10 cellular contexts compared by ENCODE assay signal in the genomic region with DNA sequence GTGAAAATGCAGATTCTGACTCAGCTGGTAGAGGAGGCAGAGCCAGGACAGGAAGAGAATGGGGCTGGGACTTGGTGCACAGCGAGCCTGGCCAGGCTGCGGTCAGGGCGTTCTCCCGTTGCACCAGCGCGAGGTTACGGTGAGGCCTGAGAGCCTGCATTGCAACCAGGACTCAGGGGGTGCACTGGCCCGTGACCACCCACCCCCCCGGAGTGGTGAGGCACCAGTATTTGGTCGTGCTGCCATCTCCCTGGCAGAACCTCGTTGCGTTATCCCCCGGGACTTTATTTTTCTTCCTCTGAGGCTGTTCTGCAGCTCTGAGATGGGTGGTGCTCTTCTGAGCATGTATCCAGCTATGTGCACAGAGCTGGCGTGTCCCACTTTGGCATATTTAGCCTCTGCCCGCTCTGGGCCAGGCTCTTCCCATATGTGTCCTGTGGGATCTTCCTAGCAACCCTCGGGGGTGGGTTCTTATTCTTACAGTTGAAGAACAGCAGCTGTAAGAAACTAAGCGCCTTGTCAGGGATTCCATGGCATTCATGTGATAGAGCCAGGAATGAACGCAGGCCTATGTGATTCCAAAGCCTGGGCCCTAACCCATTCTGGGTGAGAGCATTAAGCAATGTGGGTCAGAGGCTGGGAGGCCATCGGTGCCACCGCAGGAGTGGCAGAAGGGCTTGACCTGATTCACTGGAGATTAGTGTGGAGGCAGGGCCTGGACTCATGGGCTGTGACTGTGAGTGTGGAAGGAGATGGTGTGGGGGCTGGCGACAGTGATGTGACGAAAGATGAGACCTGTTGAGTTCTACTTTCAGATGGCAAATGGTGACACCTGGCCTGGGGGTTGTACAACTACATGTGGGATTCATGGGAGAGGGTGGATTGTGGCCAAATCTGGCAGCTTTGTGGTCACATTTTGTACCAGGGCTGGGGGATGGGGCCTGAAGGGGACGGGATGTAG. TPM values are rescaled to one million over a fixed set of nuclear protein-coding genes. Genes with fewer than 3 reads are reported as not detected.
DNase-seq lines count a peak whose midpoint lies in the region; ATAC-seq and TF ChIP-seq lines count a peak whose summit lies in the region.
"Had no signal": no experiment of that assay in that cellular context is flagged by ENCODE, and none has a peak within 500 bp of the region (broad histone marks: within the 10 kb centered on the region; RNA-seq: fewer than 3 reads in every experiment).

No MANE protein-coding gene starts in this region.

- peaks cover 9% of the 10 kb centered on the region for H3F3A ChIP-seq in SK-N-SH (replicated peaks; ENCODE audit: insufficient read depth)

- peaks cover 15 to 29% of the 10 kb centered on the region in 2 experiments for H3K4me1 ChIP-seq in SK-N-SH (ENCODE audit: control insufficient read depth in 1 of 2, insufficient read depth in 2 of 2, low read depth in 1 of 2, low read length in 1 of 2)
- peaks cover 34 to 40% of the 10 kb centered on the region in 2 donors for H3K4me1 ChIP-seq in duodenal mucosa (ENCODE audit: control insufficient read depth in 1 of 2, insufficient read depth in 2 of 2, low read length in 2 of 2)
- H3K4me1 ChIP-seq in skeletal muscle tissue (ENCODE audit: control insufficient read depth in 3 of 3, insufficient read depth in 3 of 3, low read length in 3 of 3), result peaks cover 53 to 82% (median 72%) of the 10 kb centered on the region in 3 donors

- no peak overlapping the region for H2AFZ ChIP-seq in SK-N-SH (ENCODE audit: low read depth)

- peaks cover 0 to 6% of the 10 kb centered on the region in 2 experiments for H3K36me3 ChIP-seq in SK-N-SH (replicated peaks in 1 of 2; ENCODE audit: control insufficient read depth in 1 of 2, insufficient read depth in 2 of 2, low read length in 1 of 2)
- H3K36me3 ChIP-seq in duodenal mucosa (ENCODE audit: control insufficient read depth in 1 of 2, insufficient read depth in 2 of 2, low read length in 2 of 2), result peaks cover 0 to 12% of the 10 kb centered on the region in 2 donors
- peaks cover 2 to 6% (median 4%) of the 10 kb centered on the region in 3 donors for H3K36me3 ChIP-seq in skeletal muscle tissue (ENCODE audit: control insufficient read depth in 3 of 3, insufficient read depth in 3 of 3, low read length in 3 of 3)

- no peak for TF ChIP-seq CTCF in SK-N-SH (IDR thresholded peaks at IDR 0.05)

- H3K27ac ChIP-seq in SK-N-SH (ENCODE audit: low read depth in 2 of 2, low read length in 1 of 2) (no peak overlapping the region), duodenal mucosa (ENCODE audit: low read depth, low read length) (no peak overlapping the region), skeletal muscle tissue (ENCODE audit: low read depth, low read length) (peak overlapping the region; percentile 37)
- H3K27ac ChIP-seq: 22Rv1 had no signal

- CTCF ChIA-PET in SK-N-SH (lab: Yijun Ruan, JAX), result interaction anchor here (1.2 to 6.1 kb wide), 7 partner anchors 8 to 326 kb away, joined by 3 to 80 read pairs (median 4); a partner anchor contains a TSS

- no peak overlapping the region for H3K9ac ChIP-seq in SK-N-SH
- H3K9ac ChIP-seq in duodenal mucosa (ENCODE audit: low read depth in 1 of 2, low read length in 2 of 2), result no peak overlapping the region
- peak overlapping the region; percentile 24 to 98 (median 71) for H3K9ac ChIP-seq in skeletal muscle tissue (ENCODE audit: low read depth in 1 of 3, low read length in 3 of 3)

- H3K4me3 ChIP-seq in SK-N-SH (ENCODE audit: low read depth in 2 of 2, low read length in 1 of 2), result no peak overlapping the region
- peak overlapping the region; percentile 9 to 83 for H3K4me3 ChIP-seq in duodenal mucosa (ENCODE audit: low read depth in 1 of 2, low read length in 2 of 2)
- peak overlapping the region; percentile 24 to 56 (median 33) for H3K4me3 ChIP-seq in skeletal muscle tissue (ENCODE audit: low read length in 3 of 3)

- H3K9me3 ChIP-seq in SK-N-SH, result no peaks in the 10 kb centered on the region
- no peaks in the 10 kb centered on the region for H3K9me3 ChIP-seq in duodenal mucosa (ENCODE audit: control insufficient read depth in 1 of 2, low read length in 2 of 2)
- H3K9me3 ChIP-seq in skeletal muscle tissue (ENCODE audit: control insufficient read depth in 3 of 3, low read length in 3 of 3), result no peaks in the 10 kb centered on the region

- H3K79me2 ChIP-seq in SK-N-SH (ENCODE audit: insufficient read depth), result peaks cover 69% of the 10 kb centered on the region

- 96% methylated on average over 11 of the region's 23 CpGs for WGBS in SK-N-SH (ENCODE audit: low lambda C conversion rate)

- peaks cover 49% of the 10 kb centered on the region; the same call in 1 of the 2 replicates for H4K20me1 ChIP-seq in SK-N-SH (ENCODE audit: insufficient read depth)

- peak overlapping the region; percentile 99; the same call in 1 of the 2 replicates for H3K4me2 ChIP-seq in SK-N-SH

- no peak for ATAC-seq in SK-N-SH treated with all-trans-retinoic acid at 6 μM for 48 hours
- ATAC-seq in HG03342 (IDR thresholded peaks at IDR 0.05; ENCODE audit: unreplicated experiment), result peak; percentile 25

- TF ChIP-seq RAD21 in SK-N-SH (IDR thresholded peaks at IDR 0.05; ENCODE audit: low read length), result no peak

- no peak for DNase-seq in SK-N-SH
- DNase-seq in NCI-H1092 (lab: John Stamatoyannopoulos, UW), result no peak
- no peak for DNase-seq in NCI-H345 treated with DMSO at 0.1 percent for 48 hours (lab: John Stamatoyannopoulos, UW; ENCODE audit: unreplicated experiment)
- DNase-seq in NCI-H146 treated with DMSO at 0.1 percent for 48 hours (lab: John Stamatoyannopoulos, UW; ENCODE audit: unreplicated experiment), result no peak
- DNase-seq: stimulated activated CD4-positive, alpha-beta T cell treated with anti-CD3 and anti-CD28 coated beads, Interleukin-1b, Interleukin-23, amount 100 ng/mL, for 48 hours had no signal

- H3K27me3 ChIP-seq in SK-N-SH (ENCODE audit: insufficient read depth), result no peaks in the 10 kb centered on the region
- no peaks in the 10 kb centered on the region for H3K27me3 ChIP-seq in duodenal mucosa (ENCODE audit: control insufficient read depth in 1 of 2, insufficient read depth in 2 of 2, low read length in 2 of 2)
- H3K27me3 ChIP-seq in skeletal muscle tissue (ENCODE audit: control insufficient read depth in 3 of 3, insufficient read depth in 3 of 3, low read length in 3 of 3), result no peaks in the 10 kb centered on the region

- POLR2A ChIA-PET in SK-N-SH (lab: Yijun Ruan, JAX), result interaction anchor here (0.9 kb wide), 1 partner anchor 14 kb away, joined by 3 read pairs; no protein-coding TSS in a partner anchor

- no peaks in the 10 kb centered on the region for H3K9me2 ChIP-seq in SK-N-SH

- TF ChIP-seq EP300 in SK-N-SH (IDR thresholded peaks at IDR 0.05; ENCODE audit: borderline replicate concordance in 1 of 2, low read depth in 1 of 2, low read length in 1 of 2), result no peak

TF ChIP-seq in SK-N-SH, 30 proteins besides CTCF, POLR2A, EP300 and RAD21 (continues in another document):
- TF ChIP-seq SIN3A (IDR thresholded peaks at IDR 0.05; ENCODE audit: borderline replicate concordance, low read depth, low read length), result no peak
- no peak for TF ChIP-seq TEAD4 (IDR thresholded peaks at IDR 0.05; ENCODE audit: borderline replicate concordance, insufficient read depth)
- no peak for TF ChIP-seq ELF1 (IDR thresholded peaks at IDR 0.05)
- no peak for TF ChIP-seq NRF1 (IDR thresholded peaks at IDR 0.05; ENCODE audit: low read depth, low read length)
- no peak for TF ChIP-seq TCF12 (IDR thresholded peaks at IDR 0.05)
- no peak for TF ChIP-seq YY1 (IDR thresholded peaks at IDR 0.05; ENCODE audit: low read depth)
- TF ChIP-seq MEF2A (IDR thresholded peaks at IDR 0.05; ENCODE audit: borderline replicate concordance, low read depth), result no peak
- no peak for TF ChIP-seq MXI1 (IDR thresholded peaks at IDR 0.05; ENCODE audit: low read depth, low read length)
- no peak for TF ChIP-seq FOXM1 (IDR thresholded peaks at IDR 0.05; ENCODE audit: low read depth)
- TF ChIP-seq, protein P1, sequence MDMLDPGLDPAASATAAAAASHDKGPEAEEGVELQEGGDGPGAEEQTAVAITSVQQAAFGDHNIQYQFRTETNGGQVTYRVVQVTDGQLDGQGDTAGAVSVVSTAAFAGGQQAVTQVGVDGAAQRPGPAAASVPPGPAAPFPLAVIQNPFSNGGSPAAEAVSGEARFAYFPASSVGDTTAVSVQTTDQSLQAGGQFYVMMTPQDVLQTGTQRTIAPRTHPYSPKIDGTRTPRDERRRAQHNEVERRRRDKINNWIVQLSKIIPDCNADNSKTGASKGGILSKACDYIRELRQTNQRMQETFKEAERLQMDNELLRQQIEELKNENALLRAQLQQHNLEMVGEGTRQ (IDR thresholded peaks at IDR 0.05; ENCODE audit: borderline replicate concordance, low read depth, low read length), result no peak
- no peak for TF ChIP-seq SMC3 (IDR thresholded peaks at IDR 0.05; ENCODE audit: low read depth, low read length)

TF ChIP-seq in SK-N-SH treated with all-trans-retinoic acid at 6 μM for 48 hours, 23 proteins besides CTCF, POLR2A, EP300 and RAD21 (continues in another document):
- no peak for TF ChIP-seq OSR1 (CRISPR knock-in tag; IDR thresholded peaks at IDR 0.05)
- TF ChIP-seq, protein P2, sequence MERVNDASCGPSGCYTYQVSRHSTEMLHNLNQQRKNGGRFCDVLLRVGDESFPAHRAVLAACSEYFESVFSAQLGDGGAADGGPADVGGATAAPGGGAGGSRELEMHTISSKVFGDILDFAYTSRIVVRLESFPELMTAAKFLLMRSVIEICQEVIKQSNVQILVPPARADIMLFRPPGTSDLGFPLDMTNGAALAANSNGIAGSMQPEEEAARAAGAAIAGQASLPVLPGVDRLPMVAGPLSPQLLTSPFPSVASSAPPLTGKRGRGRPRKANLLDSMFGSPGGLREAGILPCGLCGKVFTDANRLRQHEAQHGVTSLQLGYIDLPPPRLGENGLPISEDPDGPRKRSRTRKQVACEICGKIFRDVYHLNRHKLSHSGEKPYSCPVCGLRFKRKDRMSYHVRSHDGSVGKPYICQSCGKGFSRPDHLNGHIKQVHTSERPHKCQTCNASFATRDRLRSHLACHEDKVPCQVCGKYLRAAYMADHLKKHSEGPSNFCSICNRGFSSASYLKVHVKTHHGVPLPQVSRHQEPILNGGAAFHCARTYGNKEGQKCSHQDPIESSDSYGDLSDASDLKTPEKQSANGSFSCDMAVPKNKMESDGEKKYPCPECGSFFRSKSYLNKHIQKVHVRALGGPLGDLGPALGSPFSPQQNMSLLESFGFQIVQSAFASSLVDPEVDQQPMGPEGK (CRISPR knock-in tag; IDR thresholded peaks at IDR 0.05; ENCODE audit: borderline replicate concordance), result no peak
- no peak for TF ChIP-seq ZC3H10 (CRISPR knock-in tag; IDR thresholded peaks at IDR 0.05)
- no peak for TF ChIP-seq TOX (CRISPR knock-in tag; IDR thresholded peaks at IDR 0.05; ENCODE audit: borderline replicate concordance)
- TF ChIP-seq RARB (CRISPR knock-in tag; IDR thresholded peaks at IDR 0.05), result no peak
- TF ChIP-seq BACH2 (CRISPR knock-in tag; IDR thresholded peaks at IDR 0.05; ENCODE audit: borderline replicate concordance), result no peak
- TF ChIP-seq SNAI2 (CRISPR knock-in tag; IDR thresholded peaks at IDR 0.05), result no peak

RNA-seq across cellular contexts. Expression of a gene that starts 3.1 kb away (rescaled TPM):
- polyA plus RNA-seq in SK-N-SH (2012; rRNA removed), result 6.0 and 8.0 TPM in 2 replicates
- 7.2 and 8.0 TPM in 2 replicates for polyA plus RNA-seq in SK-N-SH (2012; cell fraction: cytosol; rRNA removed)
- polyA plus RNA-seq in SK-N-SH (2012; cell fraction: nucleus; rRNA removed), result 6.0 and 7.2 TPM in 2 replicates
- 19.3 TPM for total RNA-seq in skeletal muscle tissue

RNA-seq across cellular contexts. Expression of a gene that starts 21.6 kb away (rescaled TPM):
- 29.8 and 32.8 TPM in 2 replicates for polyA plus RNA-seq in SK-N-SH (2012; rRNA removed)
- polyA plus RNA-seq in SK-N-SH (2012; cell fraction: cytosol; rRNA removed), result 40.0 and 49.0 TPM in 2 replicates
- 13.1 and 20.5 TPM in 2 replicates for polyA plus RNA-seq in SK-N-SH (2012; cell fraction: nucleus; rRNA removed)
- total RNA-seq in skeletal muscle tissue, result 19.3 TPM

Comparison
In these comparisons a context has a peak if more than half of its experiments do, and no peak if none do; other contexts are left out.
1. H3K4me3 ChIP-seq: peak in duodenal mucosa (2 of 2) and skeletal muscle tissue (3 of 3); none in SK-N-SH (0 of 2).
2. H3K9ac ChIP-seq: peak in skeletal muscle tissue (3 of 3); none in SK-N-SH (single experiment) and duodenal mucosa (0 of 2).